ENCODE assay signal across 10 cellular contexts in the genomic region with DNA sequence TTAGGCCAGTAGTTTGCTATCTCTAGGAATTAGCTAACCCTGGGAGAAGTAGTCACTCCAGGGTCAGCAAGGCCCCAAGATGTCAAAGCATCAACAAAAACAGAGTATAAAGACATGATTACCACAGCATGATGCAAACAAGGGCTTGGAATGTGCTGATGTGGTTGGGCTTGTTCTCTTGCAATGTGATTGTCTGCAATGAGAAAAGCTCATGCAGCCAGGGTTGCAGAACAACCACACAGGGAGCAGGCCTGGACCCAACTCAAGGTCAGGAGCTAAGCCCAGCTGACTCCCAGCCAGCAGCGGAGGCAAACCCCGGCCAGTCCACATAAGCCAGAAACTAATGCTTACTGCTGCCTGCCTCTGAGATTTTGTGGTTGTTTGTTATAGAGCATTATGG.
DNase-seq lines count a peak whose midpoint lies in the region; ATAC-seq and TF ChIP-seq lines count a peak whose summit lies in the region.
"Had no signal": no experiment of that assay in that cellular context is flagged by ENCODE, and none has a peak within 500 bp of the region (broad histone marks: within the 10 kb centered on the region; RNA-seq: fewer than 3 reads in every experiment).

No MANE protein-coding gene starts in this region.

- H3K27ac Mint-ChIP-seq in type B pancreatic cell (peak overlapping the region; percentile 34), immature natural killer cell (no peak overlapping the region)

- peak; percentile 91 for DNase-seq in M059J (ENCODE audit: low read depth)
- DNase-seq in fibroblast of lung (ENCODE audit: low read depth in 2 of 2): peak; percentile 82 to 98
- DNase-seq in lower leg skin (ENCODE audit: low spot score in 2 of 2): peak; percentile 49 to 87
- no peak for DNase-seq in type B pancreatic cell (ENCODE audit: extremely low spot score, unreplicated experiment)
- no peak for DNase-seq in immature natural killer cell
- DNase-seq: kidney glomerular epithelial cell, NCI-H1436 had no signal

- no peaks in the 10 kb centered on the region for H3K27me3 ChIP-seq in fibroblast of lung (ENCODE audit: control insufficient read depth, insufficient read depth, low read length)

- H3K4me3 Mint-ChIP-seq in type B pancreatic cell (peak overlapping the region; percentile 16), immature natural killer cell (no peak overlapping the region)

- no peak for TF ChIP-seq POLR2A in lower leg skin (IDR thresholded peaks at IDR 0.05)

- ATAC-seq in GM18907 (IDR thresholded peaks at IDR 0.05; ENCODE audit: unreplicated experiment) (no peak), HG03039 (IDR thresholded peaks at IDR 0.05; ENCODE audit: unreplicated experiment) (no peak)

- H3K27me3 Mint-ChIP-seq in type B pancreatic cell (no peaks in the 10 kb centered on the region), immature natural killer cell (ENCODE audit: low read depth in 3 of 3) (peaks cover 0 to 2% (median 0%) of the 10 kb centered on the region in 3 donors)

- intact Hi-C loops in lower leg skin (cut with DNase I; ENCODE audit: low total_unique reads): loop anchor here (5.0 kb wide), 1 partner anchor 226 kb away; no protein-coding TSS in a partner anchor

- H3K79me2 ChIP-seq in fibroblast of lung (ENCODE audit: control insufficient read depth, insufficient read depth, low read length): no peaks in the 10 kb centered on the region

- H4K20me1 ChIP-seq in fibroblast of lung (ENCODE audit: control insufficient read depth, extremely low read depth, insufficient read depth, low read length): no peaks in the 10 kb centered on the region

- H3K9me3 Mint-ChIP-seq in type B pancreatic cell (no peaks in the 10 kb centered on the region), immature natural killer cell (no peaks in the 10 kb centered on the region)

- H3K4me3 ChIP-seq in fibroblast of lung (replicated peaks in 1 of 4; ENCODE audit: control extremely low read depth in 1 of 4, insufficient read depth in 1 of 4, low read depth in 3 of 4, low read length in 4 of 4) (no peak overlapping the region), lower leg skin (ENCODE audit: low read depth, poor library complexity, severe bottlenecking) (no peak overlapping the region)
- H3K4me3 ChIP-seq: smooth muscle cell had no signal

- H3K4me1 ChIP-seq in fibroblast of lung (ENCODE audit: control insufficient read depth, extremely low read depth, insufficient read depth, low read length): no peaks in the 10 kb centered on the region

- no peak overlapping the region for H3K9ac ChIP-seq in fibroblast of lung (ENCODE audit: insufficient read depth, low read length)

- TF ChIP-seq CTCF in fibroblast of lung (conservative IDR thresholded peaks at IDR 0.05 in 1 of 2, IDR thresholded peaks at IDR 0.05 in 1 of 2; ENCODE audit: low read depth in 1 of 2, low read length in 2 of 2) (no peak), lower leg skin (IDR thresholded peaks at IDR 0.05) (no peak), type B pancreatic cell (conservative IDR thresholded peaks at IDR 0.05) (no peak)

- H3K36me3 ChIP-seq in fibroblast of lung (ENCODE audit: control insufficient read depth, insufficient read depth, low read length): no peaks in the 10 kb centered on the region

- peaks cover 6% of the 10 kb centered on the region for H3K4me1 Mint-ChIP-seq in type B pancreatic cell (ENCODE audit: unreplicated experiment)
- peaks cover 3 to 13% of the 10 kb centered on the region in 2 donors for H3K4me1 Mint-ChIP-seq in immature natural killer cell

- 40 to 54% methylated on average over 2 of the region's 2 CpGs for WGBS in lower leg skin, 2 donors

- H3K9me3 ChIP-seq in fibroblast of lung (ENCODE audit: control insufficient read depth, insufficient read depth, low read depth, low read length): no peaks in the 10 kb centered on the region

- H3K27ac ChIP-seq in fibroblast of lung (ENCODE audit: insufficient read depth, low read length): no peak overlapping the region

- no peak overlapping the region for H2AFZ ChIP-seq in fibroblast of lung (ENCODE audit: low read length)

- no peaks in the 10 kb centered on the region for H3K36me3 Mint-ChIP-seq in type B pancreatic cell
- H3K36me3 Mint-ChIP-seq in immature natural killer cell: no peaks in the 10 kb centered on the region

- H3K4me2 ChIP-seq in fibroblast of lung (ENCODE audit: extremely low read depth, insufficient read depth, low read length): no peak overlapping the region
- H3K4me2 ChIP-seq: smooth muscle cell had no signal

Comparison
In these comparisons a context has a peak if more than half of its experiments do, and no peak if none do; other contexts are left out.
1. DNase-seq: peak in M059J (single experiment), fibroblast of lung (2 of 2) and lower leg skin (2 of 2); none in type B pancreatic cell (single experiment) and immature natural killer cell (0 of 3).